Comparison of ENCODE assay signal across 12 cellular contexts in the genomic region with DNA sequence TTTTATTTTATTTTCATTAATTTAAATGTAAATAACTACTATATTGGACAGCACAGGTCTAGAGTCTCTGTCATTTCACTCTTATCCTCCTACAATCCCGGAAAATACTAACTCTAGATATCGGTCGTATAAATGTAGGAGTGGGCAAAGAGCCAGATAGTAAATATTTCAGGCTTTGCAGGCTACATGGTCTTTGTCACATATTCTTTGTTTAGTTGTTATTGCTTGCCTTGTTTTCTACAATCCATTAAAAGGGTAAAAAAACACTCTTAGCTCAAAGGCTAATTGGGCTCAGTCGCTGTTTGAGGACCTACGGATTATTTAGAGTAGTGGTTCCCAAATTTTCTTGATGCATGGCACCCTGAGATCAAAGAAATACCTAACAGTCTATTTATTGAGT. TPM values are rescaled to one million over a fixed set of nuclear protein-coding genes. Genes with fewer than 3 reads are reported as not detected.
DNase-seq lines count a peak whose midpoint lies in the region; ATAC-seq and TF ChIP-seq lines count a peak whose summit lies in the region.
"Had no signal": no experiment of that assay in that cellular context is flagged by ENCODE, and none has a peak within 500 bp of the region (broad histone marks: within the 10 kb centered on the region; RNA-seq: fewer than 3 reads in every experiment).

No MANE protein-coding gene starts in this region.

- H3K27ac ChIP-seq in OCI-LY1 (ENCODE audit: low read depth, low read length, poor library complexity, severe bottlenecking) = no peak overlapping the region
- H3K27ac ChIP-seq in heart right ventricle = no peak overlapping the region
- H3K27ac ChIP-seq: tibial nerve had no signal

- no peak overlapping the region for H2AFZ ChIP-seq in OCI-LY1 (ENCODE audit: low read length)

- H3K27me3 ChIP-seq in HAP-1 (ENCODE audit: low read depth) = no peaks in the 10 kb centered on the region
- no peaks in the 10 kb centered on the region for H3K27me3 ChIP-seq in OCI-LY1 (ENCODE audit: insufficient read depth, low read length)
- H3K27me3 ChIP-seq in heart right ventricle = no peaks in the 10 kb centered on the region
- H3K27me3 ChIP-seq: tibial nerve had no signal

- DNase-seq in NCI-H1417 (lab: John Stamatoyannopoulos, UW) = peak in 2 of 3 experiments; percentile 1 to 40
- DNase-seq in NCI-H1417 treated with DMSO at 0.1 percent for 48 hours (lab: John Stamatoyannopoulos, UW) = no peak
- DNase-seq in HAP-1 (ENCODE audit: low spot score in 2 of 2) = no peak
- DNase-seq in fibroblast of mammary gland (ENCODE audit: low read depth) = no peak
- no peak for DNase-seq in activated effector memory CD4-positive, alpha-beta T cell treated with Interleukin-2 at 50 U/mL for 16 hours
- DNase-seq in heart right ventricle = no peak
- DNase-seq in amniotic stem cell (lab: John Stamatoyannopoulos, UW) = no peak
- DNase-seq: 8988T; activated CD4-positive, alpha-beta T cell treated with anti-CD3 and anti-CD28 coated beads, Interleukin-2, amount 10 ng/mL, durations not matched to agents 7 days and 5 days; DMS 273 treated with DMSO at 0.1 percent for 48 hours had no signal

- H3K9me2 ChIP-seq in OCI-LY1 (ENCODE audit: low read depth, low read length) = no peaks in the 10 kb centered on the region

- intact Hi-C loops in heart right ventricle (cut with DNase I) = loop anchor here in 3 of 10 donors (10.0 kb wide), 2 partner anchors 81 to 299 kb away; partner anchors contain the start of gene VPS18 (in 2 of the 3)

- ATAC-seq in heart right ventricle = no peak

- peak overlapping the region; percentile 99 for H3K4me2 ChIP-seq in OCI-LY1 (ENCODE audit: low read length)

- no peaks in the 10 kb centered on the region for H4K20me1 ChIP-seq in OCI-LY1 (ENCODE audit: insufficient read depth, low read length)

- no peaks in the 10 kb centered on the region for H3K4me1 ChIP-seq in HAP-1
- peaks cover 37% of the 10 kb centered on the region for H3K4me1 ChIP-seq in OCI-LY1 (ENCODE audit: insufficient read depth, low read length, severe bottlenecking)
- H3K4me1 ChIP-seq in heart right ventricle = peaks cover 0 to 21% (median 12%) of the 10 kb centered on the region in 9 donors

- H3K9me3 ChIP-seq in HAP-1 = no peaks in the 10 kb centered on the region
- H3K9me3 ChIP-seq in OCI-LY1 (ENCODE audit: low read length) = no peaks in the 10 kb centered on the region
- no peaks in the 10 kb centered on the region for H3K9me3 ChIP-seq in heart right ventricle
- H3K9me3 ChIP-seq: tibial nerve had no signal

- H3K36me3 ChIP-seq in HAP-1 (replicated peaks) = no peaks in the 10 kb centered on the region; the same call in 1 of the 2 replicates
- H3K36me3 ChIP-seq in OCI-LY1 (ENCODE audit: insufficient read depth, low read length) = peaks cover 7% of the 10 kb centered on the region
- no peaks in the 10 kb centered on the region for H3K36me3 ChIP-seq in heart right ventricle
- H3K36me3 ChIP-seq: tibial nerve had no signal

- WGBS in heart right ventricle, 2 donors = 68 to 73% methylated on average over 5 of the region's 5 CpGs

- in situ Hi-C loops in HAP-1 (cut with MboI; ENCODE audit: low sequenced_read_pairs) = no loop called here

- TF ChIP-seq CTCF in OCI-LY1 (IDR thresholded peaks at IDR 0.05; ENCODE audit: low read length) (no peak), fibroblast of mammary gland (conservative IDR thresholded peaks at IDR 0.05; ENCODE audit: control insufficient read depth, insufficient read depth, low read depth, low read length) (no peak), heart right ventricle (IDR thresholded peaks at IDR 0.05) (no peak)

- peak overlapping the region; percentile 79 for H3K4me3 ChIP-seq in HAP-1
- H3K4me3 ChIP-seq in OCI-LY1 (ENCODE audit: low read depth, low read length, poor library complexity, severe bottlenecking) = peak overlapping the region; percentile 80
- H3K4me3 ChIP-seq in fibroblast of mammary gland (ENCODE audit: control insufficient read depth, low read depth, low read length) = peak overlapping the region; percentile 78
- peak overlapping the region in 1 of 10 donors; percentile 76 for H3K4me3 ChIP-seq in heart right ventricle

- H3K79me2 ChIP-seq in OCI-LY1 (ENCODE audit: insufficient read depth, low read length) = peaks cover 62% of the 10 kb centered on the region

- H3F3A ChIP-seq in OCI-LY1 (ENCODE audit: insufficient read depth, low read length) = peaks cover 10% of the 10 kb centered on the region

- peak overlapping the region; percentile 80 for H3K9ac ChIP-seq in OCI-LY1 (ENCODE audit: low read length)

RNA-seq across cellular contexts. Expression of gene KNL1, which starts 1.7 kb away (rescaled TPM):
- total RNA-seq in heart right ventricle = 1 to 10 TPM in 4 of 10 donors, under 1 TPM in 6; 0.21 to 2.6 (median 0.73) TPM
- under 1 TPM; 0.10 to 0.22 TPM for polyA plus RNA-seq in heart right ventricle

RNA-seq across cellular contexts. Expression of gene RPUSD2, which starts 26.7 kb away (rescaled TPM):
- total RNA-seq in heart right ventricle = 10 to 100 TPM in 6 of 10 donors, 1 to 10 TPM in 4; 7.4 to 14.8 (median 10.7) TPM
- 10 to 100 TPM in 1 of 2 donors, 1 to 10 TPM in 1; 9.6 to 11.0 TPM for polyA plus RNA-seq in heart right ventricle

RNA-seq across cellular contexts. Expression of gene CCDC32, which starts 30.9 kb away (rescaled TPM):
- 10 to 100 TPM; 16.0 to 30.1 (median 21.6) TPM for total RNA-seq in heart right ventricle
- 10 to 100 TPM; 25.0 to 37.5 TPM for polyA plus RNA-seq in heart right ventricle

Comparison
In these comparisons a context has a peak if more than half of its experiments do, and no peak if none do; other contexts are left out.
1. DNase-seq: peak in NCI-H1417 (2 of 3); none in NCI-H1417 treated with DMSO at 0.1 percent for 48 hours (single experiment), HAP-1 (0 of 2), fibroblast of mammary gland (single experiment), activated effector memory CD4-positive, alpha-beta T cell treated with Interleukin-2 at 50 U/mL for 16 hours (single experiment), heart right ventricle (0 of 2) and amniotic stem cell (single experiment).